Comparison of ENCODE assay signal across 8 cellular contexts in the genomic region with DNA sequence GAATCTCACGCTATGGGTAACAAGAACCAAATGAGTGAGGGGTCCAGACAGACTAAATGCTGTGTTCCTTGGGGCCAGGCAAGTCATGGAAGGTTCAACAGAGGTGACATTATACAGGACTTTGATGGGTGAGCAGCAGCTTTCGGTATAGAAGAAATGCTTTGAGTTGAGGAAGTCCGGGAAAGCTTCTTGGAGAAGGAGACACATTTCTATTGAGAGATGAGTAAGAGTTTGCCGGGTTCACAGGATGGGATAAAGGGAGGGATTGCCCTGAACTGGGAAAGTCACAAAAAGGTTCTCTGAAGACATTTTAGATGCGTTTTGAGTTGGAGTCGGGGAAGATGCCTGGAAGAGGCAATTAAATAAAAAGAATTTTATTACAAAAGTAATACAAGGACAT. TPM values are rescaled to one million over a fixed set of nuclear protein-coding genes. Genes with fewer than 3 reads are reported as not detected.
DNase-seq lines count a peak whose midpoint lies in the region; ATAC-seq and TF ChIP-seq lines count a peak whose summit lies in the region.

No MANE protein-coding gene starts in this region.

- H3K36me3 ChIP-seq in heart left ventricle (peaks cover 0 to 4% (median 0%) of the 10 kb centered on the region in 9 donors), mesodermal cell (ENCODE audit: control insufficient read depth, insufficient read depth, low read length) (no peaks in the 10 kb centered on the region), upper lobe of right lung (no peaks in the 10 kb centered on the region)

- no peak for TF ChIP-seq POLR2A in heart left ventricle (IDR thresholded peaks at IDR 0.05)

- peak overlapping the region; percentile 33 to 89 (median 75) for H3K27ac Mint-ChIP-seq in brain

- peak overlapping the region; percentile 49 to 97 (median 75) for H3K4me3 ChIP-seq in heart left ventricle
- peak overlapping the region; percentile 55 for H3K4me3 ChIP-seq in mesodermal cell (ENCODE audit: extremely low read depth, insufficient read depth, low read length, poor library complexity, severe bottlenecking)
- peak overlapping the region; percentile 79 for H3K4me3 ChIP-seq in upper lobe of right lung

- TF ChIP-seq CTCF in heart left ventricle (IDR thresholded peaks at IDR 0.05) (no peak), brain (conservative IDR thresholded peaks at IDR 0.05) (no peak), upper lobe of right lung (IDR thresholded peaks at IDR 0.05) (no peak)

- peaks cover 33% of the 10 kb centered on the region for H3K4me1 Mint-ChIP-seq in brain

- H3K27me3 ChIP-seq in heart left ventricle (peaks cover 0 to 7% (median 0%) of the 10 kb centered on the region in 9 donors), upper lobe of right lung (no peaks in the 10 kb centered on the region)

- WGBS in heart left ventricle, 4 donors = 58 to 64% (median 60%) methylated on average over 6 of the region's 6 CpGs
- 91 to 92% methylated on average over 4 of the region's 6 CpGs for WGBS in mesodermal cell (ENCODE audit: insufficient coverage in 2 of 2), 2 experiments

- DNase-seq in heart left ventricle = no peak
- no peak for DNase-seq in left ventricle myocardium superior
- DNase-seq in upper lobe of right lung = no peak
- DNase-seq in NCI-H1930 (lab: John Stamatoyannopoulos, UW) = no peak

- H3K9me3 ChIP-seq in heart left ventricle = no peaks in the 10 kb centered on the region
- H3K9me3 ChIP-seq in mesodermal cell (ENCODE audit: control insufficient read depth, low read length) = no peaks in the 10 kb centered on the region
- no peaks in the 10 kb centered on the region for H3K9me3 ChIP-seq in upper lobe of right lung

- peak overlapping the region; percentile 85 to 92 (median 89) for H3K4me3 Mint-ChIP-seq in brain

- H3K4me1 ChIP-seq in heart left ventricle = peaks cover 0 to 23% (median 16%) of the 10 kb centered on the region in 12 donors
- peaks cover 6% of the 10 kb centered on the region for H3K4me1 ChIP-seq in mesodermal cell (ENCODE audit: control insufficient read depth, insufficient read depth, low read length, poor library complexity, severe bottlenecking)
- peaks cover 17% of the 10 kb centered on the region for H3K4me1 ChIP-seq in upper lobe of right lung

- no peaks in the 10 kb centered on the region for H3K27me3 Mint-ChIP-seq in brain

- no peaks in the 10 kb centered on the region for H3K9me3 Mint-ChIP-seq in brain

- intact Hi-C loops in heart left ventricle (cut with DNase I) (loop anchor here in 7 of 10 donors (5.0 to 10.0 kb wide), 7 partner anchors 146 to 676 kb away; a partner anchor contains a TSS), left ventricle myocardium superior (cut with micrococcal nuclease) (no loop called here), upper lobe of right lung (cut with DNase I) (no loop called here)

- H3K36me3 Mint-ChIP-seq in brain = no peaks in the 10 kb centered on the region

- ATAC-seq in heart left ventricle (no peak), left ventricle myocardium superior (no peak), upper lobe of right lung (no peak), GM18861 (IDR thresholded peaks at IDR 0.05; ENCODE audit: unreplicated experiment) (no peak), GM21526 (IDR thresholded peaks at IDR 0.05; ENCODE audit: low FRiP score, unreplicated experiment) (no peak)

- H3K27ac ChIP-seq in heart left ventricle (peak overlapping the region in 3 of 12 donors; percentile 32 to 69 (median 58)), mesodermal cell (ENCODE audit: low read depth, low read length, severe bottlenecking) (no peak overlapping the region), upper lobe of right lung (peak overlapping the region; percentile 68)

RNA-seq across cellular contexts. Expression of a gene that starts 0.6 kb away (rescaled TPM):
- 1 to 10 TPM; 1.4 to 5.4 (median 3.1) TPM for total RNA-seq in heart left ventricle
- polyA plus RNA-seq in heart left ventricle = 1 to 10 TPM; 1.3 to 1.4 TPM
- total RNA-seq in left ventricle myocardium superior = 3.3 TPM
- 24.2 TPM for polyA plus RNA-seq in brain (ENCODE audit: insufficient read depth, low read depth, low replicate concordance)
- 5.4 TPM for polyA plus RNA-seq in mesodermal cell (2013, experiment 1 of 2)
- polyA plus RNA-seq in mesodermal cell (2013, experiment 2 of 2) = 3.1 TPM
- total RNA-seq in upper lobe of right lung = 2.3 TPM

RNA-seq across cellular contexts. Expression of a gene that starts 43.7 kb away (rescaled TPM):
- total RNA-seq in heart left ventricle (100 to 1,000 TPM; 101 to 189 (median 120) TPM), left ventricle myocardium superior (121 TPM), upper lobe of right lung (106 TPM)
- polyA plus RNA-seq in heart left ventricle (100 to 1,000 TPM; 153 to 292 TPM), brain (ENCODE audit: insufficient read depth, low read depth, low replicate concordance) (166 TPM)
- polyA plus RNA-seq in mesodermal cell (2013, experiment 1 of 2) = 79.2 TPM
- 68.7 TPM for polyA plus RNA-seq in mesodermal cell (2013, experiment 2 of 2)

Comparison
In these comparisons a context has a peak if more than half of its experiments do, and no peak if none do; other contexts are left out.
1. intact Hi-C loops: an anchor here in heart left ventricle (5.0 to 10.0 kb wide); none called in left ventricle myocardium superior and upper lobe of right lung.